In the genomic region with DNA sequence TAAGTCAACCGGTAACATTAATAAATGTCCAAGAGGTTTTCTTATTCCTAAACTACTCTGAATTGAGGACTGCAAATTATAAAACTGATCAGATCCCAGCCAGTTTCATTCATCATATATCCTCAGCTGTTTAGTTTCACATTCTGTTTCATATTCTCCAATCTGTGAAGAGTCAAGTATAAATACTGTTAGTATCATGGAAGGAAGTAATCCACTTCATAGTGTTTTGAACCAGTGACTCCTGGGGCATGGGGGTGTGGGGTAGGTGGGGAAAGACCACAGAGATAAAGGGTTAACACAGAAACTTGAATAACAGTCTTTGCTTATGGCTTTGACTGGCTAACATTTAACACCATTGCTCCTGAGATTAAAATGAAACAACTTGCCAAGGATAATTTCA, we compare ENCODE assay signal across 10 cellular contexts.
DNase-seq lines count a peak whose midpoint lies in the region; ATAC-seq, FAIRE-seq and TF ChIP-seq lines count a peak whose summit lies in the region.
"Had no signal": no experiment of that assay in that cellular context is flagged by ENCODE, and none has a peak within 500 bp of the region (broad histone marks: within the 10 kb centered on the region; RNA-seq: fewer than 3 reads in every experiment).

No MANE protein-coding gene starts in this region.

- peaks cover 0 to 4% (median 0%) of the 10 kb centered on the region in 6 donors for H3K36me3 ChIP-seq in spleen

- H3K9me3 Mint-ChIP-seq in effector memory CD8-positive, alpha-beta T cell: no peaks in the 10 kb centered on the region

- peak overlapping the region in 1 of 8 donors; percentile 6 for H3K4me3 ChIP-seq in spleen
- H3K4me3 ChIP-seq: PC-9 had no signal

- intact Hi-C loops in spleen (cut with DNase I; ENCODE audit: low total_unique reads): no loop called here

- H3K27me3 Mint-ChIP-seq in T-helper 17 cell: no peaks in the 10 kb centered on the region
- no peaks in the 10 kb centered on the region for H3K27me3 Mint-ChIP-seq in effector memory CD8-positive, alpha-beta T cell

- H3K27ac Mint-ChIP-seq in T-helper 17 cell: peak overlapping the region; percentile 98
- H3K27ac Mint-ChIP-seq in effector memory CD8-positive, alpha-beta T cell: peak overlapping the region; percentile 94 to 97

- DNase-seq in T-helper 17 cell (no peak), spleen (no peak), foreskin melanocyte (no peak), frontal cortex (ENCODE audit: low spot score in 2 of 2) (no peak)
- DNase-seq in effector memory CD8-positive, alpha-beta T cell: no peak
- DNase-seq: NCI-H2081 treated with DMSO at 0.1 percent for 48 hours, PC-9 had no signal

- FAIRE-seq in frontal cortex (lab: Jason Lieb, UNC): no peak
- FAIRE-seq: TTC549 had no signal

- TF ChIP-seq CTCF in spleen (IDR thresholded peaks at IDR 0.05 in 8 of 11, conservative IDR thresholded peaks at IDR 0.05 in 3 of 11): no peak

- H3K36me3 Mint-ChIP-seq in T-helper 17 cell (ENCODE audit: low read depth): no peaks in the 10 kb centered on the region
- peaks cover 42% of the 10 kb centered on the region for H3K36me3 Mint-ChIP-seq in effector memory CD8-positive, alpha-beta T cell (ENCODE audit: insufficient read depth)

- H3K27ac ChIP-seq in spleen: peak overlapping the region in 7 of 8 donors; percentile 39 to 81 (median 69)

- no peaks in the 10 kb centered on the region for H3K27me3 ChIP-seq in spleen (replicated peaks in 1 of 7)

- TF ChIP-seq POLR2A in spleen (IDR thresholded peaks at IDR 0.05): no peak

- H3K4me3 Mint-ChIP-seq in T-helper 17 cell: peak overlapping the region; percentile 75
- peak overlapping the region; percentile 55 to 66 for H3K4me3 Mint-ChIP-seq in effector memory CD8-positive, alpha-beta T cell

- 78 to 85% (median 80%) methylated on average over 1 of the region's 1 CpG for WGBS in spleen, 5 donors

- peaks cover 62% of the 10 kb centered on the region for H3K4me1 Mint-ChIP-seq in T-helper 17 cell
- peaks cover 67 to 84% of the 10 kb centered on the region in 2 donors for H3K4me1 Mint-ChIP-seq in effector memory CD8-positive, alpha-beta T cell (ENCODE audit: low read depth in 2 of 2)

- peak; percentile 35 for ATAC-seq in GM21360 (IDR thresholded peaks at IDR 0.05; ENCODE audit: unreplicated experiment)
- ATAC-seq in T-helper 17 cell: no peak
- ATAC-seq in effector memory CD8-positive, alpha-beta T cell (replicated peaks): peak; percentile 14
- ATAC-seq in HG03175 (IDR thresholded peaks at IDR 0.05; ENCODE audit: unreplicated experiment): no peak

- H3K4me1 ChIP-seq in spleen: peaks cover 25 to 95% (median 68%) of the 10 kb centered on the region in 6 donors

- H3K9me3 ChIP-seq in T-helper 17 cell (ENCODE audit: control insufficient read depth, low read length, poor library complexity, severe bottlenecking) (no peaks in the 10 kb centered on the region), spleen (no peaks in the 10 kb centered on the region)

Comparison
In these comparisons a context has a peak if more than half of its experiments do, and no peak if none do; other contexts are left out.
1. ATAC-seq: peak in GM21360 (single experiment) and effector memory CD8-positive, alpha-beta T cell (single experiment); none in T-helper 17 cell (single experiment) and HG03175 (single experiment).